2 cellular contexts compared by ENCODE assay signal in genomic region chr21:37383784-37384311, GRCh38.
TF ChIP-seq lines count a peak whose summit lies in the region.

No MANE protein-coding gene starts in this region.

TF ChIP-seq in GM23338, 12 proteins besides CTCF, POLR2A, EP300 and RAD21:
- TF ChIP-seq ZNF331 (CRISPR knock-in tag; IDR thresholded peaks at IDR 0.05; ENCODE audit: low read depth) (no peak), CREB1 (CRISPR knock-in tag; IDR thresholded peaks at IDR 0.05; ENCODE audit: low read depth) (no peak)
TF ChIP-seq in GM23338: peak in this region for 0.

TF ChIP-seq in GM12878, 131 proteins besides CTCF, POLR2A, EP300 and RAD21:
- TF ChIP-seq SP1 (IDR thresholded peaks at IDR 0.05; ENCODE audit: low read depth, low read length) = no peak
- TF ChIP-seq KDM1A (IDR thresholded peaks at IDR 0.05; ENCODE audit: borderline replicate concordance) = no peak
- TF ChIP-seq SMC3 (IDR thresholded peaks at IDR 0.05; ENCODE audit: borderline replicate concordance, low read length) = no peak
- no peak for TF ChIP-seq NFIC (IDR thresholded peaks at IDR 0.05; ENCODE audit: low read depth, low read length)
- TF ChIP-seq PML (IDR thresholded peaks at IDR 0.05; ENCODE audit: low read length) = no peak
- TF ChIP-seq ELK1 (IDR thresholded peaks at IDR 0.05; ENCODE audit: low read depth, low read length) = no peak
- TF ChIP-seq NR2F1 (conservative IDR thresholded peaks at IDR 0.05) = no peak
- TF ChIP-seq FOXM1 (IDR thresholded peaks at IDR 0.05; ENCODE audit: low read depth, low read length) = no peak
